ENCODE assay signal across 8 cellular contexts in genomic region chr11:63916837-63917684, GRCh38. TPM values are rescaled to one million over a fixed set of nuclear protein-coding genes. Genes with fewer than 3 reads are reported as not detected.
DNase-seq lines count a peak whose midpoint lies in the region; ATAC-seq and TF ChIP-seq lines count a peak whose summit lies in the region.

Gene RCOR2, minus strand, starts transcription at chr11:63917164. Its CDS starts 708 bp downstream, at chr11:63916456.

- peak within 1 kb of the TSS; percentile 97 for H3K18ac ChIP-seq in mesendoderm (ENCODE audit: low read length)

- H4K8ac ChIP-seq in mesendoderm (ENCODE audit: low read depth, low read length) = peak within 1 kb of the TSS; percentile 83

- peaks cover 5% of the 10 kb centered on the region for H3K36me3 ChIP-seq in endodermal cell (ENCODE audit: control insufficient read depth, insufficient read depth, low read length)
- peaks cover 11% of the 10 kb centered on the region for H3K36me3 ChIP-seq in mesendoderm (ENCODE audit: control insufficient read depth, insufficient read depth, low read length)

- H3K27ac Mint-ChIP-seq in endodermal cell = peak within 1 kb of the TSS; percentile 94

- ATAC-seq in HG03460 (IDR thresholded peaks at IDR 0.05; ENCODE audit: unreplicated experiment) (peak; percentile 45), HG02610 (IDR thresholded peaks at IDR 0.05; ENCODE audit: unreplicated experiment) (no peak)

- H2BK5ac ChIP-seq in mesendoderm (ENCODE audit: low read length) = peak within 1 kb of the TSS; percentile 78

- H3K9me3 Mint-ChIP-seq in endodermal cell = no peaks in the 10 kb centered on the region

- peaks cover 19% of the 10 kb centered on the region for H3K79me2 ChIP-seq in mesendoderm (ENCODE audit: control insufficient read depth, insufficient read depth, low read length)

- H3K27me3 ChIP-seq in endodermal cell (ENCODE audit: control insufficient read depth, insufficient read depth, low read length, poor library complexity, severe bottlenecking) (no peaks in the 10 kb centered on the region), mesendoderm (ENCODE audit: insufficient read depth, low read length, poor library complexity) (no peaks in the 10 kb centered on the region)

- peak within 1 kb of the TSS; percentile 99 for H3K56ac ChIP-seq in mesendoderm (ENCODE audit: low read length)

- H3K36me3 Mint-ChIP-seq in endodermal cell (ENCODE audit: low read depth) = peaks cover 19% of the 10 kb centered on the region

- no peak for TF ChIP-seq CTCF in endodermal cell (conservative IDR thresholded peaks at IDR 0.05)

- peak within 1 kb of the TSS; percentile 99 for H3K27ac ChIP-seq in endodermal cell (ENCODE audit: low read depth, low read length)
- peak within 1 kb of the TSS; percentile 100 for H3K27ac ChIP-seq in mesendoderm (ENCODE audit: low read depth, low read length)

- peak within 1 kb of the TSS; percentile 95 for H2BK120ac ChIP-seq in mesendoderm (ENCODE audit: low read depth, low read length)

- DNase-seq in COLO829 (ENCODE audit: low spot score) (peak; percentile 70), NCI-H82 (lab: John Stamatoyannopoulos, UW) (peak; percentile 89), endodermal cell (peak; percentile 94), mesendoderm (peak; percentile 95)
- DNase-seq in activated CD8-positive, alpha-beta memory T cell treated with anti-CD3 and anti-CD28 coated beads for 48 hours (ENCODE audit: low read depth in 2 of 3, low spot score in 2 of 3) = peak in 2 of 3 experiments; percentile 22 to 31
- peak; percentile 34 for DNase-seq in stimulated activated CD8-positive, alpha-beta memory T cell treated with anti-CD3 and anti-CD28 coated beads, Interleukin-12 subunit alpha, Interleukin-12 subunit beta, amount 100 ng/mL, for 24 hours (ENCODE audit: extremely low read depth)

- H4K5ac ChIP-seq in mesendoderm (ENCODE audit: low read length) = no peak within 1 kb of the TSS

- H3K27me3 Mint-ChIP-seq in endodermal cell (ENCODE audit: insufficient read depth) = no peaks in the 10 kb centered on the region

- H3K4ac ChIP-seq in mesendoderm (ENCODE audit: low read depth, low read length) = peak within 1 kb of the TSS; percentile 96

- no peaks in the 10 kb centered on the region for H3K9me3 ChIP-seq in endodermal cell (ENCODE audit: control insufficient read depth, low read length)

- peak within 1 kb of the TSS; percentile 98 for H2AK5ac ChIP-seq in mesendoderm (ENCODE audit: low read length)

- H3K4me1 Mint-ChIP-seq in endodermal cell = peaks cover 20% of the 10 kb centered on the region

- H3K4me1 ChIP-seq in endodermal cell (ENCODE audit: control insufficient read depth, insufficient read depth, low read length) = peaks cover 5% of the 10 kb centered on the region
- peaks cover 17% of the 10 kb centered on the region for H3K4me1 ChIP-seq in mesendoderm (ENCODE audit: control insufficient read depth, low read depth, low read length)

- H3K4me3 ChIP-seq in endodermal cell (ENCODE audit: low read length) (peak within 1 kb of the TSS; percentile 89), mesendoderm (ENCODE audit: low read length) (peak within 1 kb of the TSS; percentile 95)

- WGBS in endodermal cell (ENCODE audit: insufficient coverage in 1 of 2, insufficient read length in 1 of 2), 2 experiments = 0% methylated on average over 83 of the region's 85 CpGs; no CpG with 5 or more reads in 1 of the 2 experiments
- no CpG with 5 or more reads among the region's 85 CpGs for WGBS in mesendoderm (ENCODE audit: extremely low coverage, insufficient coverage, low lambda C conversion rate)

- peak within 1 kb of the TSS; percentile 80 for H3K4me3 Mint-ChIP-seq in endodermal cell

- H3K79me1 ChIP-seq in mesendoderm (ENCODE audit: low read length) = peaks cover 11% of the 10 kb centered on the region

- H3K9ac ChIP-seq in endodermal cell (ENCODE audit: extremely low read depth, low read length, poor library complexity, severe bottlenecking) (peak within 1 kb of the TSS; percentile 76), mesendoderm (ENCODE audit: low read length) (peak within 1 kb of the TSS; percentile 97)

- peak within 1 kb of the TSS; percentile 97 for H3K23ac ChIP-seq in mesendoderm (ENCODE audit: low read length)

- H2BK15ac ChIP-seq in mesendoderm (replicated peaks; ENCODE audit: low read depth) = peak within 1 kb of the TSS; percentile 15

- H3K4me2 ChIP-seq in mesendoderm (ENCODE audit: low read length) = peak within 1 kb of the TSS; percentile 100

RNA-seq across cellular contexts. Expression of gene RCOR2, which starts in this region (rescaled TPM):
- 10 to 100 TPM; 45.0 to 51.4 TPM for total RNA-seq in endodermal cell
- polyA plus RNA-seq in endodermal cell (2013, experiment 1 of 2) = 111 TPM
- polyA plus RNA-seq in endodermal cell (2013, experiment 2 of 2) = 95.2 TPM
- 35.7 TPM for polyA plus RNA-seq in mesendoderm (2013, experiment 1 of 2)
- polyA plus RNA-seq in mesendoderm (2013, experiment 2 of 2) = 36.5 TPM

Comparison
In these comparisons a context has a peak if more than half of its experiments do, and no peak if none do; other contexts are left out.
1. DNase-seq: peak in every context shown above with its lines; median percentile 95 in mesendoderm; 94 in endodermal cell; 89 in NCI-H82; 70 in COLO829; 34 in stimulated activated CD8-positive, alpha-beta memory T cell treated with anti-CD3 and anti-CD28 coated beads, Interleukin-12 subunit alpha, Interleukin-12 subunit beta, amount 100 ng/mL, for 24 hours; 26 in activated CD8-positive, alpha-beta memory T cell treated with anti-CD3 and anti-CD28 coated beads for 48 hours.